12 cellular contexts compared by ENCODE assay signal in the genomic region with DNA sequence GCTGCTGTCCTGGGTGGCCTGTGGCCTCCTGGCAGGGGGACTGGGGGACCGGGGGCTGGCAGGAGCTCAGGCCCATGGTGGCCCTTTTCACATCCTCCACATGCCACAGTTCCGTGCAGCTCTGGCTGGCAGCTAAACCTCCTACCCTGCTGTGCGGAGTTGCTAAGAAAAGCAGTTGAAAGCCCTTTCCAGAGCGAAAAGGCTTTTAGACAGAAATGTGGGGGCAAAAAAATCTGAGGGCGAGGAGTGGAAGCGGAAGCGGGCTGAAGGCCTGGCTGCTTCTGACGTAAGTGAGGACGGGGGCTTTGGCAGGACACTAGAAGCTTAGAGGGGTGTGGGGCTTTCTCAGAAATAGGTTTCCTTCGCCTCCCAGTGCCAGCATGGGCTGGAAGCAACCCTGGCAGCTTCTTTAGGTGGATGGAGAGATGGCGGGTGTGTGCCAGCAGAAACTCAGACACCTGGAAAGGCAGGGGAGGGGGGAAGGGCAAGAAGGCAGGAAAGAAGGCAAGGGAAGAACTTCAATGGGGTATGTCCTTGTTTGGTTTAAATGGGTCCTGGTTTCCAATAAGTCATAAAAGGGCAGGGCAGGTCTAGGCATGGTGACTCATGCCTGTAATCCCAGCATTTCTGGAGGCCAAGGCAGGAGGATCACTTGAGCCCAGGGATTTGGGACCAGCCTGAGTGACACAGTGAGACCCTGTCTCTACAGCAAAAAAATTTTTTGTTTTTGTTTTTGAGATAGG. TPM values are rescaled to one million over a fixed set of nuclear protein-coding genes. Genes with fewer than 3 reads are reported as not detected.
DNase-seq lines count a peak whose midpoint lies in the region; ATAC-seq, FAIRE-seq and TF ChIP-seq lines count a peak whose summit lies in the region.
"Had no signal": no experiment of that assay in that cellular context is flagged by ENCODE, and none has a peak within 500 bp of the region (broad histone marks: within the 10 kb centered on the region; RNA-seq: fewer than 3 reads in every experiment).

No MANE protein-coding gene starts in this region.

- DNase-seq in ELR (ENCODE audit: low read depth) (peak; percentile 37), MV-4-11 (lab: John Stamatoyannopoulos, UW) (peak; percentile 79), bronchial epithelial cell (ENCODE audit: low read depth) (peak; percentile 26), NCI-H1694 treated with DMSO at 0.1 percent for 48 hours (lab: John Stamatoyannopoulos, UW) (no peak)
- DNase-seq: Caco-2, right lobe of liver had no signal

- no peaks in the 10 kb centered on the region for H3K9me2 ChIP-seq in neural cell (ENCODE audit: insufficient read depth, low read length)

- H3K27me3 ChIP-seq in bronchial epithelial cell (ENCODE audit: control insufficient read depth, insufficient read depth, low read length) (peaks cover 18% of the 10 kb centered on the region), neural cell (ENCODE audit: insufficient read depth, low read depth, low read length) (peaks cover 20% of the 10 kb centered on the region)

- H3F3A ChIP-seq in neural cell (ENCODE audit: insufficient read depth, low read length, poor library complexity, severe bottlenecking), result no peaks in the 10 kb centered on the region

- peak overlapping the region; percentile 45 for H3K4me2 ChIP-seq in neural cell (ENCODE audit: low read length)
- H3K4me2 ChIP-seq: hepatocyte had no signal

- peak overlapping the region; percentile 34 for H3K9ac ChIP-seq in neural cell (ENCODE audit: low read length)

- no peak for ATAC-seq in HG03039 (IDR thresholded peaks at IDR 0.05; ENCODE audit: unreplicated experiment)
- no peak for ATAC-seq in HG03108 (IDR thresholded peaks at IDR 0.05; ENCODE audit: unreplicated experiment)
- no peak for ATAC-seq in HG03175 (IDR thresholded peaks at IDR 0.05; ENCODE audit: unreplicated experiment)
- ATAC-seq: right lobe of liver had no signal

- peak overlapping the region; percentile 33 for H3K27ac ChIP-seq in neural cell (ENCODE audit: low read length)
- H3K27ac ChIP-seq: hepatocyte, right lobe of liver had no signal

- TF ChIP-seq RAD21 in neural cell (conservative IDR thresholded peaks at IDR 0.05), result no peak

- no peaks in the 10 kb centered on the region for H3K9me3 ChIP-seq in neural cell (ENCODE audit: low read length)
- H3K9me3 ChIP-seq: Caco-2, right lobe of liver had no signal

- H4K20me1 ChIP-seq in neural cell (ENCODE audit: insufficient read depth), result no peaks in the 10 kb centered on the region

- H2AFZ ChIP-seq in neural cell (ENCODE audit: low read depth, low read length), result no peak overlapping the region
- H2AFZ ChIP-seq: hepatocyte had no signal

- no peak for FAIRE-seq in bronchial epithelial cell (lab: Jason Lieb, UNC)
- FAIRE-seq: endometrium had no signal

- peaks cover 5% of the 10 kb centered on the region for H3K79me2 ChIP-seq in neural cell (replicated peaks; ENCODE audit: insufficient read depth, low read length)
- H3K79me2 ChIP-seq: hepatocyte had no signal

- TF ChIP-seq EP300 in neural cell (conservative IDR thresholded peaks at IDR 0.05; ENCODE audit: poor library complexity, severe bottlenecking), result no peak

- H3K4me3 ChIP-seq in bronchial epithelial cell (ENCODE audit: low read depth, low read length) (no peak overlapping the region), neural cell (ENCODE audit: low read length) (peak overlapping the region; percentile 41)
- H3K4me3 ChIP-seq: hepatocyte, right lobe of liver had no signal

- no peak for TF ChIP-seq CTCF in bronchial epithelial cell (IDR thresholded peaks at IDR 0.05; ENCODE audit: insufficient read depth, low read length, severe bottlenecking)
- TF ChIP-seq CTCF in neural cell (IDR thresholded peaks at IDR 0.05; ENCODE audit: poor library complexity, severe bottlenecking), result no peak

- no peaks in the 10 kb centered on the region for H3K36me3 ChIP-seq in bronchial epithelial cell (ENCODE audit: control insufficient read depth, insufficient read depth, low read length)
- no peaks in the 10 kb centered on the region for H3K36me3 ChIP-seq in neural cell (ENCODE audit: insufficient read depth, low read length)
- H3K36me3 ChIP-seq: right lobe of liver had no signal

TF ChIP-seq in neural cell, 6 proteins besides CTCF, POLR2A, EP300 and RAD21:
- TF ChIP-seq MXI1 (conservative IDR thresholded peaks at IDR 0.05; ENCODE audit: poor library complexity, severe bottlenecking) (no peak), SMC3 (conservative IDR thresholded peaks at IDR 0.05; ENCODE audit: poor library complexity) (no peak), TAF1 (IDR thresholded peaks at IDR 0.05; ENCODE audit: low read depth) (no peak), EZH2 (IDR thresholded peaks at IDR 0.05; ENCODE audit: borderline replicate concordance, insufficient read depth, low read length, poor library complexity, severe bottlenecking) (no peak), POLR2AphosphoS5 (IDR thresholded peaks at IDR 0.05) (no peak)
- TF ChIP-seq, protein P1, sequence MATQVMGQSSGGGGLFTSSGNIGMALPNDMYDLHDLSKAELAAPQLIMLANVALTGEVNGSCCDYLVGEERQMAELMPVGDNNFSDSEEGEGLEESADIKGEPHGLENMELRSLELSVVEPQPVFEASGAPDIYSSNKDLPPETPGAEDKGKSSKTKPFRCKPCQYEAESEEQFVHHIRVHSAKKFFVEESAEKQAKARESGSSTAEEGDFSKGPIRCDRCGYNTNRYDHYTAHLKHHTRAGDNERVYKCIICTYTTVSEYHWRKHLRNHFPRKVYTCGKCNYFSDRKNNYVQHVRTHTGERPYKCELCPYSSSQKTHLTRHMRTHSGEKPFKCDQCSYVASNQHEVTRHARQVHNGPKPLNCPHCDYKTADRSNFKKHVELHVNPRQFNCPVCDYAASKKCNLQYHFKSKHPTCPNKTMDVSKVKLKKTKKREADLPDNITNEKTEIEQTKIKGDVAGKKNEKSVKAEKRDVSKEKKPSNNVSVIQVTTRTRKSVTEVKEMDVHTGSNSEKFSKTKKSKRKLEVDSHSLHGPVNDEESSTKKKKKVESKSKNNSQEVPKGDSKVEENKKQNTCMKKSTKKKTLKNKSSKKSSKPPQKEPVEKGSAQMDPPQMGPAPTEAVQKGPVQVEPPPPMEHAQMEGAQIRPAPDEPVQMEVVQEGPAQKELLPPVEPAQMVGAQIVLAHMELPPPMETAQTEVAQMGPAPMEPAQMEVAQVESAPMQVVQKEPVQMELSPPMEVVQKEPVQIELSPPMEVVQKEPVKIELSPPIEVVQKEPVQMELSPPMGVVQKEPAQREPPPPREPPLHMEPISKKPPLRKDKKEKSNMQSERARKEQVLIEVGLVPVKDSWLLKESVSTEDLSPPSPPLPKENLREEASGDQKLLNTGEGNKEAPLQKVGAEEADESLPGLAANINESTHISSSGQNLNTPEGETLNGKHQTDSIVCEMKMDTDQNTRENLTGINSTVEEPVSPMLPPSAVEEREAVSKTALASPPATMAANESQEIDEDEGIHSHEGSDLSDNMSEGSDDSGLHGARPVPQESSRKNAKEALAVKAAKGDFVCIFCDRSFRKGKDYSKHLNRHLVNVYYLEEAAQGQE (IDR thresholded peaks at IDR 0.05; ENCODE audit: borderline replicate concordance), result no peak

RNA-seq across cellular contexts. Expression of a gene that starts 11.2 kb away (rescaled TPM):
- total RNA-seq in bronchial epithelial cell, result 30.5 and 35.2 TPM in 2 replicates
- 55.7 and 91.0 TPM in 2 replicates for polyA plus RNA-seq in neural cell
- polyA minus RNA-seq in neural cell, result 62.5 and 66.7 TPM in 2 replicates

RNA-seq across cellular contexts. Expression of a gene that starts 45.4 kb away (rescaled TPM):
- 10.2 and 11.6 TPM in 2 replicates for total RNA-seq in bronchial epithelial cell
- polyA plus RNA-seq in neural cell, result 90.3 and 120 TPM in 2 replicates
- 34.3 and 38.1 TPM in 2 replicates for polyA minus RNA-seq in neural cell

RNA-seq across cellular contexts. Expression of a gene that starts 55.5 kb away (rescaled TPM):
- total RNA-seq in bronchial epithelial cell, result not detected in 2 replicates
- polyA plus RNA-seq in neural cell, result 8.2 and 11.6 TPM in 2 replicates
- polyA minus RNA-seq in neural cell, result 18.4 and 24.1 TPM in 2 replicates
- total RNA-seq: right lobe of liver had no signal
- polyA plus RNA-seq: hepatocyte had no signal

RNA-seq across cellular contexts. Expression of a gene that starts 58.6 kb away (rescaled TPM):
- total RNA-seq in bronchial epithelial cell, result 0.13 and 0.53 TPM in 2 replicates
- polyA plus RNA-seq in neural cell, result not detected in 2 replicates
- not detected in 2 replicates for polyA minus RNA-seq in neural cell
